In genomic region chr13:76991796-76992547, GRCh38 we compare ENCODE assay signal across 8 cellular contexts. TPM values are rescaled to one million over a fixed set of nuclear protein-coding genes. Genes with fewer than 3 reads are reported as not detected.
DNase-seq lines count a peak whose midpoint lies in the region; ATAC-seq, FAIRE-seq and TF ChIP-seq lines count a peak whose summit lies in the region.

TSS of gene CLN5 (plus strand) at chr13:76992081. CDS start at chr13:76992099, 18 bp downstream.

- peak; percentile 96 for ATAC-seq in GM21423 (IDR thresholded peaks at IDR 0.05; ENCODE audit: unreplicated experiment)

- dilution Hi-C loops in endothelial cell of umbilical vein (cut with MboI; ENCODE audit: extremely low pct_ligation_motif_present, low sequenced_read_pairs) = no loop called here

- peak within 1 kb of the TSS; percentile 81 for H3K9ac ChIP-seq in HUES48 (ENCODE audit: low read depth, low read length)
- H3K9ac ChIP-seq in OCI-LY3 (ENCODE audit: low read length) = peak within 1 kb of the TSS; percentile 93
- peak within 1 kb of the TSS; percentile 91 for H3K9ac ChIP-seq in endothelial cell of umbilical vein (replicated peaks; ENCODE audit: extremely low read depth, insufficient read depth, low read length)

- peaks cover 5% of the 10 kb centered on the region; the same call in 1 of the 2 replicates for H3K4me1 ChIP-seq in HUES48 (ENCODE audit: control insufficient read depth, insufficient read depth, low read length)
- peaks cover 12% of the 10 kb centered on the region for H3K4me1 ChIP-seq in OCI-LY3 (ENCODE audit: low read length)
- H3K4me1 ChIP-seq in endothelial cell of umbilical vein (ENCODE audit: control insufficient read depth, extremely low read depth, insufficient read depth, low read length) = peaks cover 13% of the 10 kb centered on the region

- TF ChIP-seq CTCF in D721Med (IDR thresholded peaks at IDR 0.05; ENCODE audit: insufficient read depth, missing control alignments) = no peak
- TF ChIP-seq CTCF in OCI-LY3 (IDR thresholded peaks at IDR 0.05; ENCODE audit: low read depth, low read length) = no peak
- no peak for TF ChIP-seq CTCF in endothelial cell of umbilical vein (IDR thresholded peaks at IDR 0.05; ENCODE audit: extremely low read depth in 1 of 2, insufficient read depth in 1 of 2, low read depth in 1 of 2, low read length in 2 of 2)

- H3K79me2 ChIP-seq in OCI-LY3 (ENCODE audit: low read length) = peaks cover 21% of the 10 kb centered on the region
- H3K79me2 ChIP-seq in endothelial cell of umbilical vein (ENCODE audit: control insufficient read depth, insufficient read depth, low read length) = peaks cover 8% of the 10 kb centered on the region

- intact Hi-C loops in endothelial cell of umbilical vein (cut with micrococcal nuclease) = loop anchor here (1.0 to 5.0 kb wide), 3 partner anchors 35 to 486 kb away; partner anchors contain the start of gene FBXL3

- no peaks in the 10 kb centered on the region for H3K9me1 ChIP-seq in endothelial cell of umbilical vein (replicated peaks; ENCODE audit: control insufficient read depth, extremely low read depth, insufficient read depth, low read length)

- H3K27ac ChIP-seq in HUES48 (ENCODE audit: low read depth, low read length) (peak within 1 kb of the TSS; percentile 72), OCI-LY3 (ENCODE audit: low read length) (peak within 1 kb of the TSS; percentile 68), endothelial cell of umbilical vein (ENCODE audit: insufficient read depth, low read depth, low read length) (peak within 1 kb of the TSS; percentile 40)

- peak within 1 kb of the TSS; percentile 94 for H3K4me2 ChIP-seq in OCI-LY3 (ENCODE audit: low read length)
- H3K4me2 ChIP-seq in endothelial cell of umbilical vein (ENCODE audit: insufficient read depth, low read length) = peak within 1 kb of the TSS; percentile 98

- H4K20me1 ChIP-seq in OCI-LY3 (ENCODE audit: insufficient read depth, low read length) (no peaks in the 10 kb centered on the region), endothelial cell of umbilical vein (replicated peaks; ENCODE audit: control insufficient read depth, extremely low read depth, insufficient read depth, low read length) (no peaks in the 10 kb centered on the region)

- TF ChIP-seq POLR2A in endothelial cell of umbilical vein (IDR thresholded peaks at IDR 0.05; ENCODE audit: low read depth, low read length) = peak; percentile 81

- H3K4me3 ChIP-seq in HUES48 (ENCODE audit: low read depth, low read length) (peak within 1 kb of the TSS; percentile 91), OCI-LY3 (ENCODE audit: low read length) (peak within 1 kb of the TSS; percentile 84), endothelial cell of umbilical vein (replicated peaks in 1 of 3; ENCODE audit: insufficient read depth in 1 of 3, low read depth in 1 of 3, low read length in 3 of 3) (peak within 1 kb of the TSS; percentile 36 to 90 (median 83))

- H2AFZ ChIP-seq in OCI-LY3 (ENCODE audit: low read depth, low read length) = peak within 1 kb of the TSS; percentile 97
- H2AFZ ChIP-seq in endothelial cell of umbilical vein (ENCODE audit: low read depth, low read length) = peak within 1 kb of the TSS; percentile 71

- CTCF ChIA-PET in endothelial cell of umbilical vein (lab: Charles Lee) = interaction anchor here (1.0 to 3.2 kb wide), 4 partner anchors 10 to 106 kb away, joined by 3 to 12 read pairs (median 8); partner anchors contain the start of gene KCTD12

- POLR2A ChIA-PET in endothelial cell of umbilical vein (lab: Charles Lee) = no interaction called here

- no peaks in the 10 kb centered on the region for H3K9me3 ChIP-seq in HUES48 (ENCODE audit: control insufficient read depth, insufficient read depth, low read length)
- no peaks in the 10 kb centered on the region for H3K9me3 ChIP-seq in OCI-LY3 (ENCODE audit: insufficient read depth, low read length)
- H3K9me3 ChIP-seq in endothelial cell of umbilical vein (replicated peaks; ENCODE audit: control insufficient read depth, insufficient read depth, low read length) = no peaks in the 10 kb centered on the region

- H3K27me3 ChIP-seq in HUES48 (ENCODE audit: control insufficient read depth, insufficient read depth, low read length) (no peaks in the 10 kb centered on the region), OCI-LY3 (ENCODE audit: low read depth, low read length) (no peaks in the 10 kb centered on the region), endothelial cell of umbilical vein (ENCODE audit: control insufficient read depth in 2 of 2, insufficient read depth in 2 of 2, low read length in 2 of 2) (peaks cover 4% of the 10 kb centered on the region in 2 experiments)

- BruUV-seq in endothelial cell of umbilical vein (replicated peaks; lab: Mats Ljungman, UMichigan) = no TSS peak

- no peak for FAIRE-seq in D721Med (lab: Jason Lieb, UNC)
- FAIRE-seq in endothelial cell of umbilical vein (lab: Jason Lieb, UNC) = peak; percentile 81

- H3K36me3 ChIP-seq in HUES48 (ENCODE audit: control insufficient read depth, insufficient read depth, low read length) (peaks cover 14% of the 10 kb centered on the region), OCI-LY3 (replicated peaks; ENCODE audit: low read depth, low read length) (peaks cover 20% of the 10 kb centered on the region), endothelial cell of umbilical vein (ENCODE audit: control insufficient read depth in 2 of 2, extremely low read depth in 1 of 2, insufficient read depth in 2 of 2, low read length in 2 of 2) (no peaks in the 10 kb centered on the region)

- peak; percentile 68 for DNase-seq in D721Med (ENCODE audit: insufficient read length, low spot score)
- peak; percentile 89 for DNase-seq in activated T-cell treated with anti-CD3 and anti-CD28 coated beads for 1 hour (ENCODE audit: low read depth)
- peak; percentile 87 for DNase-seq in endothelial cell of umbilical vein (ENCODE audit: low read depth, low spot score)
- peak; percentile 91 for DNase-seq in midbrain (lab: John Stamatoyannopoulos, UW)
- peak; percentile 90 to 92 for DNase-seq in stimulated activated CD8-positive, alpha-beta memory T cell treated with anti-CD3 and anti-CD28 coated beads, Interleukin-15, amount 100 ng/mL, for 48 hours (ENCODE audit: low read depth in 2 of 2)

TF ChIP-seq in endothelial cell of umbilical vein, 7 proteins besides CTCF, POLR2A, EP300 and RAD21:
- peak; percentile 95 for TF ChIP-seq POLR2AphosphoS5 (IDR thresholded peaks at IDR 0.05; ENCODE audit: insufficient read depth, low read depth, low read length)
- TF ChIP-seq EZH2 (IDR thresholded peaks at IDR 0.05; ENCODE audit: borderline replicate concordance, low read depth, low read length, severe bottlenecking) = no peak
- no peak for TF ChIP-seq GATA2 (IDR thresholded peaks at IDR 0.05; ENCODE audit: insufficient read depth, insufficient read length, low read depth, low read length)
- TF ChIP-seq, protein P1, sequence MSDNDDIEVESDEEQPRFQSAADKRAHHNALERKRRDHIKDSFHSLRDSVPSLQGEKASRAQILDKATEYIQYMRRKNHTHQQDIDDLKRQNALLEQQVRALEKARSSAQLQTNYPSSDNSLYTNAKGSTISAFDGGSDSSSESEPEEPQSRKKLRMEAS (IDR thresholded peaks at IDR 0.05; ENCODE audit: insufficient read depth, insufficient read length) = peak; percentile 52

RNA-seq across cellular contexts. Expression of gene CLN5, which starts in this region (rescaled TPM):
- total RNA-seq in endothelial cell of umbilical vein = 22.7 and 22.8 TPM in 2 replicates
- polyA plus RNA-seq in endothelial cell of umbilical vein = 14.2 and 16.5 TPM in 2 replicates
- polyA plus RNA-seq in endothelial cell of umbilical vein (2011; cell fraction: cytosol; rRNA removed) = 10.1 and 13.0 TPM in 2 replicates
- 15.1 and 17.6 TPM in 2 replicates for polyA plus RNA-seq in endothelial cell of umbilical vein (2011; cell fraction: nucleus; rRNA removed)
- 18.9 and 26.7 TPM in 2 replicates for polyA plus RNA-seq in endothelial cell of umbilical vein (2012)
- 13.2 and 13.5 TPM in 2 replicates for polyA minus RNA-seq in endothelial cell of umbilical vein
- 5.2 TPM for polyA minus RNA-seq in endothelial cell of umbilical vein (2011; cell fraction: cytosol; rRNA and poly(A)+ RNA removed)
- polyA minus RNA-seq in endothelial cell of umbilical vein (2011; cell fraction: nucleus; rRNA and poly(A)+ RNA removed) = 14.1 and 19.8 TPM in 2 replicates

Comparison
In these comparisons a context has a peak if more than half of its experiments do, and no peak if none do; other contexts are left out.
1. Peak in every context shown above with its lines: DNase-seq, ATAC-seq, H3K4me3 ChIP-seq and H3K27ac ChIP-seq.